8 cellular contexts compared by ENCODE assay signal in genomic region chr17:64661981-64662773, GRCh38. TPM values are rescaled to one million over a fixed set of nuclear protein-coding genes. Genes with fewer than 3 reads are reported as not detected.
DNase-seq lines count a peak whose midpoint lies in the region; ATAC-seq and TF ChIP-seq lines count a peak whose summit lies in the region.

SMURF2 (minus strand) TSS chr17:64662307; CDS start chr17:64661880, 427 bp downstream.

- H3K9ac ChIP-seq in mesenchymal stem cell (ENCODE audit: low read length), result peak within 1 kb of the TSS; percentile 97

- H2BK120ac ChIP-seq in mesenchymal stem cell (ENCODE audit: low read depth, low read length), result peak within 1 kb of the TSS; percentile 89

- peak within 1 kb of the TSS; percentile 98 for H2BK5ac ChIP-seq in mesenchymal stem cell (ENCODE audit: low read depth, low read length, poor library complexity, severe bottlenecking)

- CTCF ChIA-PET in BJ (lab: Yijun Ruan, JAX), result no interaction called here

- TF ChIP-seq POLR2A in GM18951 (IDR thresholded peaks at IDR 0.05; ENCODE audit: extremely low read depth, insufficient read depth, insufficient read length), result peak; percentile 91

- peak within 1 kb of the TSS; percentile 74 to 95 for H2BK12ac ChIP-seq in mesenchymal stem cell (ENCODE audit: low read length in 2 of 2)

- no peaks in the 10 kb centered on the region for H3K79me1 ChIP-seq in mesenchymal stem cell (replicated peaks; ENCODE audit: low read length, poor library complexity, severe bottlenecking)

- peak within 1 kb of the TSS; percentile 69 for H4K8ac ChIP-seq in mesenchymal stem cell (ENCODE audit: low read length)

- POLR2A ChIA-PET in BJ (lab: Charles Lee), result no interaction called here

- H3K36me3 ChIP-seq in BJ (ENCODE audit: control insufficient read depth, insufficient read depth, low read length) (no peaks in the 10 kb centered on the region), mesenchymal stem cell (ENCODE audit: control insufficient read depth in 1 of 2, insufficient read depth in 2 of 2, low read depth in 1 of 2, low read length in 2 of 2) (no peaks in the 10 kb centered on the region)
- H3K36me3 ChIP-seq in effector memory CD4-positive, alpha-beta T cell (ENCODE audit: control insufficient read depth, insufficient read depth, low read length), result no peaks in the 10 kb centered on the region

- H3K4me1 ChIP-seq in effector memory CD4-positive, alpha-beta T cell (ENCODE audit: control insufficient read depth, insufficient read depth, low read length, poor library complexity, severe bottlenecking), result peaks cover 9% of the 10 kb centered on the region
- H3K4me1 ChIP-seq in mesenchymal stem cell (ENCODE audit: control insufficient read depth, insufficient read depth, low read depth, low read length), result peaks cover 10% of the 10 kb centered on the region

- H3K4me2 ChIP-seq in mesenchymal stem cell (ENCODE audit: low read length, poor library complexity, severe bottlenecking), result peak within 1 kb of the TSS; percentile 83

- under 1% methylated on average over 53 of the region's 94 CpGs for WGBS in mesenchymal stem cell

- DNase-seq in BJ (ENCODE audit: low read depth) (no peak), NCI-H69 (lab: John Stamatoyannopoulos, UW) (peak; percentile 90), mesenchymal stem cell (peak; percentile 80)
- peak; percentile 90 for DNase-seq in activated CD8-positive, alpha-beta memory T cell treated with anti-CD3 and anti-CD28 coated beads for 24 hours
- peak; percentile 71 to 79 (median 73) for DNase-seq in effector memory CD4-positive, alpha-beta T cell
- DNase-seq in stimulated activated CD8-positive, alpha-beta memory T cell treated with anti-CD3 and anti-CD28 coated beads, Interleukin-12 subunit alpha, Interleukin-12 subunit beta, amount 100 ng/mL, for 4 hours (ENCODE audit: low read depth), result peak; percentile 71

- H2BK15ac ChIP-seq in mesenchymal stem cell (ENCODE audit: low read depth, poor library complexity, severe bottlenecking), result no peak within 1 kb of the TSS

- H3K23ac ChIP-seq in mesenchymal stem cell (ENCODE audit: low read length in 2 of 2), result peak within 1 kb of the TSS; percentile 79 to 96

- H2AK5ac ChIP-seq in mesenchymal stem cell (ENCODE audit: low read length, severe bottlenecking), result peak within 1 kb of the TSS; percentile 26

- H3K27me3 ChIP-seq in BJ (ENCODE audit: control insufficient read depth, insufficient read depth, low read length) (no peaks in the 10 kb centered on the region), mesenchymal stem cell (ENCODE audit: control insufficient read depth in 1 of 2, insufficient read depth in 1 of 2, low read length in 2 of 2) (no peaks in the 10 kb centered on the region)
- H3K27me3 ChIP-seq in effector memory CD4-positive, alpha-beta T cell (replicated peaks; ENCODE audit: control insufficient read depth, insufficient read depth, low read length, poor library complexity, severe bottlenecking), result no peaks in the 10 kb centered on the region

- H2AFZ ChIP-seq in mesenchymal stem cell (ENCODE audit: low read depth, low read length), result no peak within 1 kb of the TSS

- in situ Hi-C loops in GM18951 (cut with MboI; ENCODE audit: low sequenced_read_pairs, unreplicated experiment), result no loop called here

- ATAC-seq in HG03139 (IDR thresholded peaks at IDR 0.05; ENCODE audit: unreplicated experiment), result peak; percentile 69

- no peak for TF ChIP-seq CTCF in BJ (IDR thresholded peaks at IDR 0.05; ENCODE audit: insufficient read depth, low read depth, low read length)

- peak within 1 kb of the TSS; percentile 92 to 100 for H3K4ac ChIP-seq in mesenchymal stem cell (ENCODE audit: low read depth in 1 of 2, low read length in 2 of 2)

- H3K9me3 ChIP-seq in effector memory CD4-positive, alpha-beta T cell (ENCODE audit: control insufficient read depth, low read length), result no peaks in the 10 kb centered on the region
- H3K9me3 ChIP-seq in mesenchymal stem cell (ENCODE audit: control insufficient read depth, low read length), result no peaks in the 10 kb centered on the region

- H3K4me3 ChIP-seq in BJ (ENCODE audit: low read depth, low read length) (peak within 1 kb of the TSS; percentile 86), mesenchymal stem cell (ENCODE audit: insufficient read depth in 1 of 2, low read depth in 1 of 2, low read length in 2 of 2) (peak within 1 kb of the TSS; percentile 70 to 95)
- peak within 1 kb of the TSS; percentile 83 for H3K4me3 ChIP-seq in effector memory CD4-positive, alpha-beta T cell (ENCODE audit: insufficient read depth, low read depth, low read length, poor library complexity, severe bottlenecking)

- H3K14ac ChIP-seq in mesenchymal stem cell (ENCODE audit: low read length in 2 of 2), result peak within 1 kb of the TSS in 1 of 2 experiments; percentile 94

- peak within 1 kb of the TSS; percentile 98 to 99 for H3K18ac ChIP-seq in mesenchymal stem cell (ENCODE audit: low read depth in 1 of 2, low read length in 2 of 2)

- peak within 1 kb of the TSS; percentile 63 for H3K27ac ChIP-seq in effector memory CD4-positive, alpha-beta T cell (ENCODE audit: insufficient read depth, low read length, poor library complexity, severe bottlenecking)
- H3K27ac ChIP-seq in mesenchymal stem cell (ENCODE audit: low read length, poor library complexity, severe bottlenecking), result peak within 1 kb of the TSS; percentile 83

- H4K91ac ChIP-seq in mesenchymal stem cell (ENCODE audit: low read length), result peak within 1 kb of the TSS; percentile 97

RNA-seq across cellular contexts. Expression of gene SMURF2, which starts in this region (rescaled TPM):
- polyA plus RNA-seq in BJ (2011; rRNA removed), result 18.8 and 38.5 TPM in 2 replicates
- polyA minus RNA-seq in BJ (2011; rRNA and poly(A)+ RNA removed), result 48.1 and 52.1 TPM in 2 replicates
- polyA plus RNA-seq in mesenchymal stem cell (2013, experiment 1 of 2), result 127 TPM
- polyA plus RNA-seq in mesenchymal stem cell (2013, experiment 2 of 2), result 126 TPM
